18 cellular contexts compared by ENCODE assay signal in the genomic region with DNA sequence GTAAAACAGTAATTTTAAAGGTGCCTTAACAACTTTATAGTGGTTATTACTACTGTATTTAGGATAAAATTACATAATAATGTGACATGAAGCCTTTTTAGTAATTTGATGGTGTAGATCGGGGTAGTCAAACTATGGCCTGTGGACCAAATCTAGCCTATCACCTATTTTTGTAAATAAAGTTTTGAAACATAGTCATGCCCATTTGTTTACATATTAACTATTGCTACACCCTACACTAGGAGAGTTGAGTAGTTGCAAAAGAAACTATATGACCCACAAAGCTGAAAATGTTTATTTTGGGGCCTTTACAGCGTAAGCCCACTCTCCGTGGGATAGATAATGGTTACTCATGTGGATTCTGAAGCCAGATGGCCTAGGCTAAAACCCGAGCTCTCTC. TPM values are rescaled to one million over a fixed set of nuclear protein-coding genes. Genes with fewer than 3 reads are reported as not detected.
A peak's percentile ranks its signal among the peaks of the same experiment; 100 is the strongest.
DNase-seq lines count a peak whose midpoint lies in the region; ATAC-seq, FAIRE-seq and TF ChIP-seq lines count a peak whose summit lies in the region.
"Had no signal": no experiment of that assay in that cellular context is flagged by ENCODE, and none has a peak within 500 bp of the region (broad histone marks: within the 10 kb centered on the region; RNA-seq: fewer than 3 reads in every experiment).

No MANE protein-coding gene starts in this region.

- no peak for FAIRE-seq in HepG2 (lab: Jason Lieb, UNC)
- FAIRE-seq: A204.1, K562 had no signal

- H2BK15ac ChIP-seq in IMR-90 (ENCODE audit: low read depth, low read length), result no peak overlapping the region

- peaks cover 53% of the 10 kb centered on the region for H3K36me3 Mint-ChIP-seq in CD8-positive, alpha-beta T cell

- no peak overlapping the region for H3K4me3 ChIP-seq in CD8-positive, alpha-beta T cell (ENCODE audit: low read depth, low read length)
- H3K4me3 ChIP-seq in IMR-90 (ENCODE audit: insufficient read depth, low read depth, low read length), result no peak overlapping the region
- no peak overlapping the region for H3K4me3 ChIP-seq in HepG2 (replicated peaks in 1 of 3; ENCODE audit: insufficient read depth in 1 of 3, low read depth in 2 of 3, low read length in 3 of 3)
- H3K4me3 ChIP-seq in upper lobe of left lung, result no peak overlapping the region
- H3K4me3 ChIP-seq in uterus, result no peak overlapping the region
- H3K4me3 ChIP-seq: K562 had no signal

- no peak overlapping the region for H2BK20ac ChIP-seq in IMR-90 (ENCODE audit: low read depth, low read length)

- no peaks in the 10 kb centered on the region for H3K27me3 ChIP-seq in CD8-positive, alpha-beta T cell (ENCODE audit: insufficient read depth, low read length)
- H3K27me3 ChIP-seq in IMR-90 (ENCODE audit: control insufficient read depth, insufficient read depth, low read length) (no peaks in the 10 kb centered on the region), HepG2 (ENCODE audit: control insufficient read depth in 1 of 2, insufficient read depth in 2 of 2, low read length in 2 of 2) (no peaks in the 10 kb centered on the region), upper lobe of left lung (no peaks in the 10 kb centered on the region), uterus (no peaks in the 10 kb centered on the region)

- H3K9ac ChIP-seq in IMR-90 (ENCODE audit: low read depth, low read length) (no peak overlapping the region), HepG2 (ENCODE audit: insufficient read depth, low read depth, low read length) (no peak overlapping the region)

- TF ChIP-seq POLR2A in IMR-90 (IDR thresholded peaks at IDR 0.05; ENCODE audit: low read depth, low read length) (no peak), HepG2 (IDR thresholded peaks at IDR 0.05; ENCODE audit: insufficient read depth in 1 of 2, low read depth in 2 of 2, low read length in 2 of 2) (no peak), upper lobe of left lung (IDR thresholded peaks at IDR 0.05) (no peak), uterus (IDR thresholded peaks at IDR 0.05) (no peak)

- no peak overlapping the region for H2AK5ac ChIP-seq in IMR-90 (ENCODE audit: low read depth, low read length)

- H3K9me3 ChIP-seq in CD8-positive, alpha-beta T cell (ENCODE audit: low read length), result no peaks in the 10 kb centered on the region
- H3K9me3 ChIP-seq in IMR-90 (ENCODE audit: control insufficient read depth, insufficient read depth, low read length) (no peaks in the 10 kb centered on the region), HepG2 (ENCODE audit: low read length) (no peaks in the 10 kb centered on the region), upper lobe of left lung (no peaks in the 10 kb centered on the region), uterus (no peaks in the 10 kb centered on the region)

- no CpG with 5 or more reads among the region's 4 CpGs for WGBS in IMR-90 (ENCODE audit: extremely low coverage in 2 of 2, insufficient read length in 1 of 2), 2 experiments
- 82% methylated on average over 4 of the region's 4 CpGs for WGBS in HepG2 (ENCODE audit: low lambda C conversion rate)
- 80 to 84% methylated on average over 4 of the region's 4 CpGs for WGBS in upper lobe of left lung, 2 donors

- intact Hi-C loops in CD8-positive, alpha-beta T cell (cut with DNase I, micrococcal nuclease), result no loop called here
- intact Hi-C loops in IMR-90 (cut with micrococcal nuclease), result no loop called here
- intact Hi-C loops in HepG2 (cut with micrococcal nuclease; ENCODE audit: unreplicated experiment), result no loop called here
- intact Hi-C loops in uterus (cut with DNase I; ENCODE audit: low total_unique reads), result no loop called here

- no peak for DNase-seq in CD8-positive, alpha-beta T cell
- peak; percentile 12 for DNase-seq in IMR-90
- no peak for DNase-seq in HepG2 (ENCODE audit: low spot score)
- DNase-seq in AML-193 (lab: John Stamatoyannopoulos, UW), result no peak
- DNase-seq in upper lobe of left lung, result no peak
- no peak for DNase-seq in uterus
- DNase-seq: ACHN, Calu3, DMS79 treated with DMSO at 0.1 percent for 48 hours, GF-D8, GOT3, H7, HFFc6 had no signal

- H3K79me2 ChIP-seq in HepG2 (ENCODE audit: insufficient read depth, low read length), result peaks cover 4% of the 10 kb centered on the region

- H4K8ac ChIP-seq in IMR-90 (ENCODE audit: low read depth in 2 of 2, low read length in 2 of 2), result no peak overlapping the region

- H2AK9ac ChIP-seq in IMR-90 (replicated peaks; ENCODE audit: low read depth, low read length, poor library complexity), result no peak overlapping the region

- H3K9me3 Mint-ChIP-seq in CD8-positive, alpha-beta T cell, result no peaks in the 10 kb centered on the region
- H3K9me3 Mint-ChIP-seq: CD4-positive, alpha-beta memory T cell; HFFc6 had no signal

- no peak overlapping the region for H3K18ac ChIP-seq in IMR-90 (ENCODE audit: low read depth, low read length)

- no peak overlapping the region for H2BK120ac ChIP-seq in IMR-90 (ENCODE audit: low read depth, low read length)

- CTCF ChIA-PET in CD8-positive, alpha-beta T cell (lab: Charles Lee), result no interaction called here
- CTCF ChIA-PET in IMR-90 (lab: Yijun Ruan, JAX), result no interaction called here
- CTCF ChIA-PET in HepG2 (lab: Yijun Ruan, JAX; ENCODE audit: low intra/inter-chr PET ratio, low total read pairs), result no interaction called here

- peaks cover 3 to 12% of the 10 kb centered on the region in 2 experiments; a peak in 2 of 4 replicates for H3K79me1 ChIP-seq in IMR-90 (ENCODE audit: low read depth in 1 of 2, low read length in 2 of 2)

- H3K36me3 ChIP-seq in CD8-positive, alpha-beta T cell (ENCODE audit: insufficient read depth, low read length), result peaks cover 3% of the 10 kb centered on the region
- peaks cover 3% of the 10 kb centered on the region; the same call in 1 of the 2 replicates for H3K36me3 ChIP-seq in IMR-90 (ENCODE audit: control insufficient read depth, insufficient read depth, low read length)
- H3K36me3 ChIP-seq in HepG2 (replicated peaks in 1 of 2; ENCODE audit: control insufficient read depth in 1 of 2, insufficient read depth in 2 of 2, low read length in 2 of 2), result peaks cover 0 to 22% of the 10 kb centered on the region in 2 experiments; a peak in 3 of 5 replicates
- peaks cover 0 to 13% (median 0%) of the 10 kb centered on the region in 4 donors for H3K36me3 ChIP-seq in upper lobe of left lung
- no peaks in the 10 kb centered on the region for H3K36me3 ChIP-seq in uterus

- POLR2A ChIA-PET in CD8-positive, alpha-beta T cell (lab: Charles Lee), result no interaction called here
- POLR2A ChIA-PET in IMR-90 (lab: Charles Lee; ENCODE audit: unreplicated experiment) (no interaction called here), HepG2 (lab: Yijun Ruan, JAX) (no interaction called here)

- no peak overlapping the region for H3K4ac ChIP-seq in IMR-90 (ENCODE audit: low read depth, low read length)

- in situ Hi-C loops in IMR-90 (cut with MboI; ENCODE audit: low sequenced_read_pairs) (no loop called here), HepG2 (cut with HindIII; ENCODE audit: extremely low pct_ligation_motif_present, low pct_unique_long_range_greater_than_20kb) (no loop called here)

- no peak overlapping the region for H3K23ac ChIP-seq in IMR-90 (ENCODE audit: low read depth, low read length)

- peaks cover 48% of the 10 kb centered on the region for H3K4me1 Mint-ChIP-seq in CD8-positive, alpha-beta T cell (ENCODE audit: low read depth)

- no peak overlapping the region for H4K5ac ChIP-seq in IMR-90 (ENCODE audit: low read depth, low read length)

- H2AFZ ChIP-seq in IMR-90 (replicated peaks; ENCODE audit: low read length, poor library complexity) (no peak overlapping the region), HepG2 (ENCODE audit: low read length) (no peak overlapping the region)

- no peak for TF ChIP-seq CTCF in CD8-positive, alpha-beta T cell (IDR thresholded peaks at IDR 0.05)
- no peak for TF ChIP-seq CTCF in IMR-90 (conservative IDR thresholded peaks at IDR 0.05; ENCODE audit: low read depth, low read length)
- no peak for TF ChIP-seq CTCF in HepG2 (CRISPR knock-in tag; IDR thresholded peaks at IDR 0.05)
- TF ChIP-seq CTCF in upper lobe of left lung (IDR thresholded peaks at IDR 0.05), result no peak
- no peak for TF ChIP-seq CTCF in uterus (IDR thresholded peaks at IDR 0.05)

- H3K56ac ChIP-seq in IMR-90 (ENCODE audit: extremely low read depth, insufficient read depth, low read length), result no peak overlapping the region

- no peaks in the 10 kb centered on the region for H3K27me3 Mint-ChIP-seq in CD8-positive, alpha-beta T cell (ENCODE audit: low read depth)
- H3K27me3 Mint-ChIP-seq: CD4-positive, alpha-beta memory T cell had no signal

- no peak overlapping the region for H3K14ac ChIP-seq in IMR-90 (replicated peaks; ENCODE audit: low read depth, low read length)

- no peak overlapping the region for H3K4me3 Mint-ChIP-seq in CD8-positive, alpha-beta T cell
- H3K4me3 Mint-ChIP-seq: HFFc6 had no signal

- no peak overlapping the region for H3K27ac ChIP-seq in CD8-positive, alpha-beta T cell (ENCODE audit: low read depth, low read length)
- H3K27ac ChIP-seq in IMR-90 (ENCODE audit: insufficient read depth, low read length), result no peak overlapping the region
- no peak overlapping the region for H3K27ac ChIP-seq in HepG2 (ENCODE audit: extremely low read length, insufficient read depth, low read length)
- no peak overlapping the region for H3K27ac ChIP-seq in upper lobe of left lung
- H3K27ac ChIP-seq in uterus, result no peak overlapping the region
- H3K27ac ChIP-seq: C4-2B had no signal

- TF ChIP-seq RAD21 in IMR-90 (IDR thresholded peaks at IDR 0.05; ENCODE audit: low read length) (no peak), HepG2 (CRISPR knock-in tag; IDR thresholded peaks at IDR 0.05) (no peak)

- H2BK5ac ChIP-seq in IMR-90 (ENCODE audit: low read depth, low read length, poor library complexity, severe bottlenecking), result no peak overlapping the region

- dilution Hi-C loops in IMR-90 (cut with HindIII; ENCODE audit: low sequenced_read_pairs, unreplicated experiment), result no loop called here

- no peaks in the 10 kb centered on the region for H4K20me1 ChIP-seq in IMR-90 (ENCODE audit: insufficient read depth, low read length)
- no peaks in the 10 kb centered on the region for H4K20me1 ChIP-seq in HepG2 (ENCODE audit: insufficient read depth, low read length)

- no peak overlapping the region for H4K91ac ChIP-seq in IMR-90 (ENCODE audit: insufficient read depth, low read depth, low read length)

- no peaks in the 10 kb centered on the region for H3K9me1 ChIP-seq in IMR-90 (ENCODE audit: insufficient read depth, low read length)

- peak overlapping the region; percentile 30 for H3K27ac Mint-ChIP-seq in CD8-positive, alpha-beta T cell
- H3K27ac Mint-ChIP-seq: HFFc6 had no signal

- H3K4me2 ChIP-seq in IMR-90 (ENCODE audit: low read depth, low read length), result no peak overlapping the region
- no peak overlapping the region for H3K4me2 ChIP-seq in HepG2 (ENCODE audit: low read depth, low read length)

- no TSS peak for BruUV-seq in IMR-90 (replicated peaks; lab: Mats Ljungman, UMichigan)
- BruUV-seq in HepG2 (replicated peaks; lab: Mats Ljungman, UMichigan), result no TSS peak

- peaks cover 29% of the 10 kb centered on the region for H3K4me1 ChIP-seq in CD8-positive, alpha-beta T cell (ENCODE audit: insufficient read depth, low read length)
- H3K4me1 ChIP-seq in IMR-90 (ENCODE audit: control insufficient read depth, insufficient read depth, low read length) (0 out of 2 replicates have a peak, but pooled peaks cover 2% of the 10 kb centered on the region), HepG2 (ENCODE audit: insufficient read depth, low read length) (peaks cover 36% of the 10 kb centered on the region), upper lobe of left lung (peaks cover 0 to 10% (median 3%) of the 10 kb centered on the region in 4 donors), uterus (no peaks in the 10 kb centered on the region)

- no peak for TF ChIP-seq EP300 in HepG2 (IDR thresholded peaks at IDR 0.05; ENCODE audit: low read depth in 2 of 2, low read length in 2 of 2)
- TF ChIP-seq EP300 in HepG2 (CRISPR knock-in tag; IDR thresholded peaks at IDR 0.05; ENCODE audit: borderline replicate concordance), result no peak
- TF ChIP-seq EP300 in upper lobe of left lung (IDR thresholded peaks at IDR 0.05), result no peak

- no peak for ATAC-seq in CD8-positive, alpha-beta T cell
- no peak for ATAC-seq in IMR-90 (ENCODE audit: low read depth)
- no peak for ATAC-seq in HepG2
- ATAC-seq in upper lobe of left lung (ENCODE audit: low FRiP score in 2 of 2), result no peak
- ATAC-seq: HCT116, K562 had no signal

RNA-seq across cellular contexts. Expression of a gene that starts 6.2 kb away (rescaled TPM):
- total RNA-seq in CD8-positive, alpha-beta T cell, result 10 to 100 TPM; 17.7 to 18.5 TPM
- total RNA-seq in IMR-90 (2012; rRNA removed) (18.3 and 21.4 TPM in 2 replicates), HepG2 (2016; rRNA removed; fragmentation: Illumina TruSeq; extraction: Trizol) (30.8 and 38.3 TPM in 2 replicates), upper lobe of left lung (10 to 100 TPM in 4 of 6 donors, 1 to 10 TPM in 2; 7.3 to 26.4 (median 11.9) TPM), uterus (10 to 100 TPM in 3 of 4 donors, 1 to 10 TPM in 1; 8.7 to 59.3 (median 26.7) TPM)
- polyA plus RNA-seq in IMR-90 (2012; rRNA removed) (7.9 and 9.2 TPM in 2 replicates), HepG2 (2011; rRNA removed) (4.0 and 5.1 TPM in 2 replicates)
- 1.7 and 2.2 TPM in 2 replicates for polyA plus RNA-seq in IMR-90 (2012; cell fraction: cytosol; rRNA removed)
- polyA plus RNA-seq in IMR-90 (2012; cell fraction: nucleus; rRNA removed; ENCODE audit: low replicate concordance), result 4.6 and 12.0 TPM in 2 replicates
- 2.6 and 2.7 TPM in 2 replicates for total RNA-seq in HepG2 (2016; cell fraction: cytosol; rRNA removed; fragmentation: Illumina TruSeq; extraction: Trizol; ENCODE audit: low read depth)
- total RNA-seq in HepG2 (2016; cell fraction: insoluble cytoplasmic fraction; rRNA removed; fragmentation: Illumina TruSeq; extraction: Trizol), result 31.0 and 36.1 TPM in 2 replicates
- total RNA-seq in HepG2 (2016; cell fraction: membrane; rRNA removed; fragmentation: Illumina TruSeq; extraction: Trizol), result 13.2 and 13.7 TPM in 2 replicates
- 30.7 and 32.0 TPM in 2 replicates for total RNA-seq in HepG2 (2016; cell fraction: nucleus; rRNA removed; fragmentation: Illumina TruSeq; extraction: Trizol)
- 2.1 and 2.8 TPM in 2 replicates for polyA plus RNA-seq in HepG2 (2011; cell fraction: cytosol; rRNA removed)
- 4.8 and 5.6 TPM in 2 replicates for polyA plus RNA-seq in HepG2 (2011; cell fraction: nucleus; rRNA removed)
- 5.0 and 9.6 TPM in 2 replicates for polyA plus RNA-seq in HepG2 (2012)
- 1.9 and 2.3 TPM in 2 replicates for polyA plus RNA-seq in HepG2 (2016; cell fraction: cytosol; fragmentation: Illumina TruSeq; extraction: Trizol; ENCODE audit: low read depth)
- 22.9 and 23.5 TPM in 2 replicates for polyA plus RNA-seq in HepG2 (2016; cell fraction: insoluble cytoplasmic fraction; fragmentation: Illumina TruSeq; extraction: Trizol; ENCODE audit: low read depth)
- 5.8 and 7.0 TPM in 2 replicates for polyA plus RNA-seq in HepG2 (2016; cell fraction: membrane; fragmentation: Illumina TruSeq; extraction: Trizol; ENCODE audit: low read depth)
- 30.4 and 34.3 TPM in 2 replicates for polyA plus RNA-seq in HepG2 (2016; cell fraction: nucleus; fragmentation: Illumina TruSeq; extraction: Trizol; ENCODE audit: insufficient read depth, low read depth)
- polyA minus RNA-seq in HepG2 (2011; rRNA and poly(A)+ RNA removed; ENCODE audit: low replicate concordance), result 9.1 and 10.5 TPM in 2 replicates
- polyA minus RNA-seq in HepG2 (2011; cell fraction: cytosol; rRNA and poly(A)+ RNA removed), result 6.1 and 6.5 TPM in 2 replicates
- 23.4 and 25.1 TPM in 2 replicates for polyA minus RNA-seq in HepG2 (2011; cell fraction: nucleus; rRNA and poly(A)+ RNA removed)

RNA-seq across cellular contexts. Expression of a gene that starts 54.9 kb away (rescaled TPM):
- under 1 TPM; 0.53 to 0.98 TPM for total RNA-seq in CD8-positive, alpha-beta T cell
- total RNA-seq in IMR-90 (2012; rRNA removed), result 88.4 and 98.9 TPM in 2 replicates
- 52.2 and 77.2 TPM in 2 replicates for polyA plus RNA-seq in IMR-90 (2012; rRNA removed)
- 30.9 and 42.1 TPM in 2 replicates for polyA plus RNA-seq in IMR-90 (2012; cell fraction: cytosol; rRNA removed)
- polyA plus RNA-seq in IMR-90 (2012; cell fraction: nucleus; rRNA removed; ENCODE audit: low replicate concordance), result 15.8 and 49.8 TPM in 2 replicates
- 135 and 262 TPM in 2 replicates for total RNA-seq in HepG2 (2016; rRNA removed; fragmentation: Illumina TruSeq; extraction: Trizol)
- 16.9 and 17.4 TPM in 2 replicates for total RNA-seq in HepG2 (2016; cell fraction: cytosol; rRNA removed; fragmentation: Illumina TruSeq; extraction: Trizol; ENCODE audit: low read depth)
- total RNA-seq in HepG2 (2016; cell fraction: insoluble cytoplasmic fraction; rRNA removed; fragmentation: Illumina TruSeq; extraction: Trizol), result 134 and 259 TPM in 2 replicates
- total RNA-seq in HepG2 (2016; cell fraction: membrane; rRNA removed; fragmentation: Illumina TruSeq; extraction: Trizol), result 55.1 and 59.2 TPM in 2 replicates
- total RNA-seq in HepG2 (2016; cell fraction: nucleus; rRNA removed; fragmentation: Illumina TruSeq; extraction: Trizol), result 92.0 and 102 TPM in 2 replicates
- 197 and 229 TPM in 2 replicates for polyA plus RNA-seq in HepG2 (2011; rRNA removed)
- 174 and 239 TPM in 2 replicates for polyA plus RNA-seq in HepG2 (2011; cell fraction: cytosol; rRNA removed)
- 53.5 and 69.1 TPM in 2 replicates for polyA plus RNA-seq in HepG2 (2011; cell fraction: nucleus; rRNA removed)
- polyA plus RNA-seq in HepG2 (2012), result 252 and 381 TPM in 2 replicates
- 23.7 and 24.6 TPM in 2 replicates for polyA plus RNA-seq in HepG2 (2016; cell fraction: cytosol; fragmentation: Illumina TruSeq; extraction: Trizol; ENCODE audit: low read depth)
- 471 and 492 TPM in 2 replicates for polyA plus RNA-seq in HepG2 (2016; cell fraction: insoluble cytoplasmic fraction; fragmentation: Illumina TruSeq; extraction: Trizol; ENCODE audit: low read depth)
- polyA plus RNA-seq in HepG2 (2016; cell fraction: membrane; fragmentation: Illumina TruSeq; extraction: Trizol; ENCODE audit: low read depth), result 65.5 and 69.3 TPM in 2 replicates
- 163 TPM in 2 replicates for polyA plus RNA-seq in HepG2 (2016; cell fraction: nucleus; fragmentation: Illumina TruSeq; extraction: Trizol; ENCODE audit: insufficient read depth, low read depth)
- 98.7 and 239 TPM in 2 replicates for polyA minus RNA-seq in HepG2 (2011; rRNA and poly(A)+ RNA removed; ENCODE audit: low replicate concordance)
- 170 and 192 TPM in 2 replicates for polyA minus RNA-seq in HepG2 (2011; cell fraction: cytosol; rRNA and poly(A)+ RNA removed)
- 105 and 132 TPM in 2 replicates for polyA minus RNA-seq in HepG2 (2011; cell fraction: nucleus; rRNA and poly(A)+ RNA removed)
- total RNA-seq in upper lobe of left lung, result 10 to 100 TPM in 2 of 6 donors, 1 to 10 TPM in 3, not detected in 1; 1.8 to 14.6 (median 6.4) TPM
- total RNA-seq in uterus, result 10 to 100 TPM in 1 of 4 donors, 1 to 10 TPM in 1, under 1 TPM in 1, not detected in 1; 0.29 to 33.3 (median 1.6) TPM
